1 cellular context compared by ENCODE assay signal in the genomic region with DNA sequence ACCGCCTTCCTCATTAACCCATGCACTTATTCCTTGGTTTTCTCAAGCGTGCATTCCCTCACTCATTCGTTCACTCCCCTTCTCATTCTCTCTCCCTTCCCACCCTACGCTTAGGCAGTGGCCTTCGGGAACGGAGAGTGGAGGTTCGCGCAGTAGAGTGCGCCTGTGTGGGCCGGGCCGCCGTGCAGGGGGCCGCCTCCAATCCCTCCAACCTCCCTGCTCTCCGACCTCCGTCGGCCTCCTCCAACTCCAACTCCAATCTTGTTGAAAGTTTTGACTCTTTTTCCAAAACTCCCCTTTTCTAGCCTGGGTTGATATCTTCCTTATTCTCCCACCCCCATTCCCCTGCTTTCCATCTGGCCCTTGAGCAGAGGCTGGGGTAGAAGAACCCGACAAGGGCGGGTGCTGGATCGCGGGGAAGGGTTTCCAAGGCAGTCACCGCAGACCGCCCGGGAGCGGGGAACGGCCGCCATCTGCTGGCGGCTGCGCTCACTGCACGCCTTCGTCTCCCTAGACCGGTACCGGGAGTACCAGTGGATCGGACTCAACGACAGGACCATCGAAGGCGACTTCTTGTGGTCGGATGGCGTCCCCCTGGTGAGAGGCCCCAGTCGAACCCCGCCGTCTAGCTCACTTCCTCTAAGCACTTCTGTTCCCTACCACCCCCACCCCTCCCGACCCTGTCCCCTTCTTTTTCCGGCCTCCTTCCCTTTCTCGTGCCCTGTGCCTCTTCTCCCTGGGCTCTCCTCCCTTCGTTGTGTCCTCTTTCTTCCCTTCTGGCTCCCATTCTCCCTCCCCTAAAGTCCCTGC.
TF ChIP-seq lines count a peak whose summit lies in the region.

No MANE protein-coding gene starts in this region.

TF ChIP-seq in K562, 482 proteins besides CTCF, POLR2A, EP300 and RAD21 (continues in another document):
- TF ChIP-seq, protein P1, sequence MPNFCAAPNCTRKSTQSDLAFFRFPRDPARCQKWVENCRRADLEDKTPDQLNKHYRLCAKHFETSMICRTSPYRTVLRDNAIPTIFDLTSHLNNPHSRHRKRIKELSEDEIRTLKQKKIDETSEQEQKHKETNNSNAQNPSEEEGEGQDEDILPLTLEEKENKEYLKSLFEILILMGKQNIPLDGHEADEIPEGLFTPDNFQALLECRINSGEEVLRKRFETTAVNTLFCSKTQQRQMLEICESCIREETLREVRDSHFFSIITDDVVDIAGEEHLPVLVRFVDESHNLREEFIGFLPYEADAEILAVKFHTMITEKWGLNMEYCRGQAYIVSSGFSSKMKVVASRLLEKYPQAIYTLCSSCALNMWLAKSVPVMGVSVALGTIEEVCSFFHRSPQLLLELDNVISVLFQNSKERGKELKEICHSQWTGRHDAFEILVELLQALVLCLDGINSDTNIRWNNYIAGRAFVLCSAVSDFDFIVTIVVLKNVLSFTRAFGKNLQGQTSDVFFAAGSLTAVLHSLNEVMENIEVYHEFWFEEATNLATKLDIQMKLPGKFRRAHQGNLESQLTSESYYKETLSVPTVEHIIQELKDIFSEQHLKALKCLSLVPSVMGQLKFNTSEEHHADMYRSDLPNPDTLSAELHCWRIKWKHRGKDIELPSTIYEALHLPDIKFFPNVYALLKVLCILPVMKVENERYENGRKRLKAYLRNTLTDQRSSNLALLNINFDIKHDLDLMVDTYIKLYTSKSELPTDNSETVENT (CRISPR knock-in tag; IDR thresholded peaks at IDR 0.05): no peak
- no peak for TF ChIP-seq SMARCA5 (IDR thresholded peaks at IDR 0.05)
- peak; percentile 20; the same call in 1 of the 2 replicates for TF ChIP-seq GABPB1 (CRISPR knock-in tag; IDR thresholded peaks at IDR 0.05)
- TF ChIP-seq RBFOX2 (IDR thresholded peaks at IDR 0.05; ENCODE audit: low read depth, low read length): peak; percentile 46; the same call in 1 of the 2 replicates
- no peak for TF ChIP-seq PHF20 (IDR thresholded peaks at IDR 0.05; ENCODE audit: partially characterized antibody)
- no peak for TF ChIP-seq KAT7 (CRISPR knock-in tag; IDR thresholded peaks at IDR 0.05; ENCODE audit: borderline replicate concordance)
- TF ChIP-seq FOXJ3 (CRISPR knock-in tag; IDR thresholded peaks at IDR 0.05): no peak
- TF ChIP-seq, protein P2, sequence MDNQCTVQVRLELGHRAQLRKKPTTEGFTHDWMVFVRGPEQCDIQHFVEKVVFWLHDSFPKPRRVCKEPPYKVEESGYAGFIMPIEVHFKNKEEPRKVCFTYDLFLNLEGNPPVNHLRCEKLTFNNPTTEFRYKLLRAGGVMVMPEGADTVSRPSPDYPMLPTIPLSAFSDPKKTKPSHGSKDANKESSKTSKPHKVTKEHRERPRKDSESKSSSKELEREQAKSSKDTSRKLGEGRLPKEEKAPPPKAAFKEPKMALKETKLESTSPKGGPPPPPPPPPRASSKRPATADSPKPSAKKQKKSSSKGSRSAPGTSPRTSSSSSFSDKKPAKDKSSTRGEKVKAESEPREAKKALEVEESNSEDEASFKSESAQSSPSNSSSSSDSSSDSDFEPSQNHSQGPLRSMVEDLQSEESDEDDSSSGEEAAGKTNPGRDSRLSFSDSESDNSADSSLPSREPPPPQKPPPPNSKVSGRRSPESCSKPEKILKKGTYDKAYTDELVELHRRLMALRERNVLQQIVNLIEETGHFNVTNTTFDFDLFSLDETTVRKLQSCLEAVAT (IDR thresholded peaks at IDR 0.05): 0 out of 4 replicates have a peak, but pooled peaks of 1 of the 2 experiments have one; percentile 18
- peak; percentile 74 for TF ChIP-seq ARHGAP35 (IDR thresholded peaks at IDR 0.05; ENCODE audit: partially characterized antibody)
- TF ChIP-seq, protein P3, sequence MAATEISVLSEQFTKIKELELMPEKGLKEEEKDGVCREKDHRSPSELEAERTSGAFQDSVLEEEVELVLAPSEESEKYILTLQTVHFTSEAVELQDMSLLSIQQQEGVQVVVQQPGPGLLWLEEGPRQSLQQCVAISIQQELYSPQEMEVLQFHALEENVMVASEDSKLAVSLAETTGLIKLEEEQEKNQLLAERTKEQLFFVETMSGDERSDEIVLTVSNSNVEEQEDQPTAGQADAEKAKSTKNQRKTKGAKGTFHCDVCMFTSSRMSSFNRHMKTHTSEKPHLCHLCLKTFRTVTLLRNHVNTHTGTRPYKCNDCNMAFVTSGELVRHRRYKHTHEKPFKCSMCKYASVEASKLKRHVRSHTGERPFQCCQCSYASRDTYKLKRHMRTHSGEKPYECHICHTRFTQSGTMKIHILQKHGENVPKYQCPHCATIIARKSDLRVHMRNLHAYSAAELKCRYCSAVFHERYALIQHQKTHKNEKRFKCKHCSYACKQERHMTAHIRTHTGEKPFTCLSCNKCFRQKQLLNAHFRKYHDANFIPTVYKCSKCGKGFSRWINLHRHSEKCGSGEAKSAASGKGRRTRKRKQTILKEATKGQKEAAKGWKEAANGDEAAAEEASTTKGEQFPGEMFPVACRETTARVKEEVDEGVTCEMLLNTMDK (IDR thresholded peaks at IDR 0.05; ENCODE audit: borderline replicate concordance, insufficient read depth, low read depth, low read length, poor library complexity, severe bottlenecking): peak; percentile 4
- no peak for TF ChIP-seq FIP1L1 (IDR thresholded peaks at IDR 0.05; ENCODE audit: low read depth, low read length, poor library complexity, severe bottlenecking)
- no peak for TF ChIP-seq NR4A1 (CRISPR knock-in tag; IDR thresholded peaks at IDR 0.05)
- no peak for TF ChIP-seq NR4A1 (tag; IDR thresholded peaks at IDR 0.05)
- TF ChIP-seq CHD1 (IDR thresholded peaks at IDR 0.05; ENCODE audit: low read length): no peak
- peak in 2 of 3 experiments; percentile 9 to 28 for TF ChIP-seq YY1 (IDR thresholded peaks at IDR 0.05; ENCODE audit: borderline replicate concordance in 1 of 3, control insufficient read depth in 1 of 3, extremely low read depth in 1 of 3, insufficient read depth in 3 of 3, insufficient read length in 1 of 3, insufficient replicate concordance in 2 of 3, low read depth in 1 of 3, low read length in 2 of 3)
- 0 out of 2 replicates have a peak, but pooled peaks have one; percentile 15 for TF ChIP-seq HLTF (IDR thresholded peaks at IDR 0.05)
- peak; percentile 42; the same call in 1 of the 2 replicates for TF ChIP-seq LARP7 (IDR thresholded peaks at IDR 0.05)
- TF ChIP-seq, protein P4, sequence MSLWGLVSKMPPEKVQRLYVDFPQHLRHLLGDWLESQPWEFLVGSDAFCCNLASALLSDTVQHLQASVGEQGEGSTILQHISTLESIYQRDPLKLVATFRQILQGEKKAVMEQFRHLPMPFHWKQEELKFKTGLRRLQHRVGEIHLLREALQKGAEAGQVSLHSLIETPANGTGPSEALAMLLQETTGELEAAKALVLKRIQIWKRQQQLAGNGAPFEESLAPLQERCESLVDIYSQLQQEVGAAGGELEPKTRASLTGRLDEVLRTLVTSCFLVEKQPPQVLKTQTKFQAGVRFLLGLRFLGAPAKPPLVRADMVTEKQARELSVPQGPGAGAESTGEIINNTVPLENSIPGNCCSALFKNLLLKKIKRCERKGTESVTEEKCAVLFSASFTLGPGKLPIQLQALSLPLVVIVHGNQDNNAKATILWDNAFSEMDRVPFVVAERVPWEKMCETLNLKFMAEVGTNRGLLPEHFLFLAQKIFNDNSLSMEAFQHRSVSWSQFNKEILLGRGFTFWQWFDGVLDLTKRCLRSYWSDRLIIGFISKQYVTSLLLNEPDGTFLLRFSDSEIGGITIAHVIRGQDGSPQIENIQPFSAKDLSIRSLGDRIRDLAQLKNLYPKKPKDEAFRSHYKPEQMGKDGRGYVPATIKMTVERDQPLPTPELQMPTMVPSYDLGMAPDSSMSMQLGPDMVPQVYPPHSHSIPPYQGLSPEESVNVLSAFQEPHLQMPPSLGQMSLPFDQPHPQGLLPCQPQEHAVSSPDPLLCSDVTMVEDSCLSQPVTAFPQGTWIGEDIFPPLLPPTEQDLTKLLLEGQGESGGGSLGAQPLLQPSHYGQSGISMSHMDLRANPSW (CRISPR knock-in tag; IDR thresholded peaks at IDR 0.05): 0 out of 2 replicates have a peak, but pooled peaks have one; percentile 72
- no peak; a peak in 1 of 3 replicates for TF ChIP-seq CBX3 (IDR thresholded peaks at IDR 0.05; ENCODE audit: borderline replicate concordance in 1 of 2, low read length in 2 of 2)
- TF ChIP-seq ILK (tag; IDR thresholded peaks at IDR 0.05; ENCODE audit: borderline replicate concordance, low read depth): no peak
- peak; percentile 33; the same call in 1 of the 2 replicates for TF ChIP-seq ZFX (CRISPR knock-in tag; IDR thresholded peaks at IDR 0.05)
- TF ChIP-seq, protein P5, sequence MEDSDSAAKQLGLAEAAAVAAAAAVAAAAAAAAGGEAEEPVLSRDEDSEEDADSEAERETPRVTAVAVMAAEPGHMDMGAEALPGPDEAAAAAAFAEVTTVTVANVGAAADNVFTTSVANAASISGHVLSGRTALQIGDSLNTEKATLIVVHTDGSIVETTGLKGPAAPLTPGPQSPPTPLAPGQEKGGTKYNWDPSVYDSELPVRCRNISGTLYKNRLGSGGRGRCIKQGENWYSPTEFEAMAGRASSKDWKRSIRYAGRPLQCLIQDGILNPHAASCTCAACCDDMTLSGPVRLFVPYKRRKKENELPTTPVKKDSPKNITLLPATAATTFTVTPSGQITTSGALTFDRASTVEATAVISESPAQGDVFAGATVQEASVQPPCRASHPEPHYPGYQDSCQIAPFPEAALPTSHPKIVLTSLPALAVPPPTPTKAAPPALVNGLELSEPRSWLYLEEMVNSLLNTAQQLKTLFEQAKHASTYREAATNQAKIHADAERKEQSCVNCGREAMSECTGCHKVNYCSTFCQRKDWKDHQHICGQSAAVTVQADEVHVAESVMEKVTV (CRISPR knock-in tag; IDR thresholded peaks at IDR 0.05): 0 out of 2 replicates have a peak, but pooled peaks have one; percentile 36
- 0 out of 2 replicates have a peak, but pooled peaks have one; percentile 23 for TF ChIP-seq KLF16 (IDR thresholded peaks at IDR 0.05)
- no peak for TF ChIP-seq ZNF699 (CRISPR knock-in tag; IDR thresholded peaks at IDR 0.05; ENCODE audit: insufficient replicate concordance)
- TF ChIP-seq ESRRA (IDR thresholded peaks at IDR 0.05; ENCODE audit: borderline replicate concordance, low read depth): peak; percentile 44; the same call in 1 of the 2 replicates
- TF ChIP-seq CREM (IDR thresholded peaks at IDR 0.05; ENCODE audit: low read depth): 0 out of 2 replicates have a peak, but pooled peaks have one; percentile 27
- TF ChIP-seq, protein P6, sequence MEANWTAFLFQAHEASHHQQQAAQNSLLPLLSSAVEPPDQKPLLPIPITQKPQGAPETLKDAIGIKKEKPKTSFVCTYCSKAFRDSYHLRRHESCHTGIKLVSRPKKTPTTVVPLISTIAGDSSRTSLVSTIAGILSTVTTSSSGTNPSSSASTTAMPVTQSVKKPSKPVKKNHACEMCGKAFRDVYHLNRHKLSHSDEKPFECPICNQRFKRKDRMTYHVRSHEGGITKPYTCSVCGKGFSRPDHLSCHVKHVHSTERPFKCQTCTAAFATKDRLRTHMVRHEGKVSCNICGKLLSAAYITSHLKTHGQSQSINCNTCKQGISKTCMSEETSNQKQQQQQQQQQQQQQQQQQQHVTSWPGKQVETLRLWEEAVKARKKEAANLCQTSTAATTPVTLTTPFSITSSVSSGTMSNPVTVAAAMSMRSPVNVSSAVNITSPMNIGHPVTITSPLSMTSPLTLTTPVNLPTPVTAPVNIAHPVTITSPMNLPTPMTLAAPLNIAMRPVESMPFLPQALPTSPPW (CRISPR knock-in tag; IDR thresholded peaks at IDR 0.05): 0 out of 2 replicates have a peak, but pooled peaks have one; percentile 23
- TF ChIP-seq, protein P7, sequence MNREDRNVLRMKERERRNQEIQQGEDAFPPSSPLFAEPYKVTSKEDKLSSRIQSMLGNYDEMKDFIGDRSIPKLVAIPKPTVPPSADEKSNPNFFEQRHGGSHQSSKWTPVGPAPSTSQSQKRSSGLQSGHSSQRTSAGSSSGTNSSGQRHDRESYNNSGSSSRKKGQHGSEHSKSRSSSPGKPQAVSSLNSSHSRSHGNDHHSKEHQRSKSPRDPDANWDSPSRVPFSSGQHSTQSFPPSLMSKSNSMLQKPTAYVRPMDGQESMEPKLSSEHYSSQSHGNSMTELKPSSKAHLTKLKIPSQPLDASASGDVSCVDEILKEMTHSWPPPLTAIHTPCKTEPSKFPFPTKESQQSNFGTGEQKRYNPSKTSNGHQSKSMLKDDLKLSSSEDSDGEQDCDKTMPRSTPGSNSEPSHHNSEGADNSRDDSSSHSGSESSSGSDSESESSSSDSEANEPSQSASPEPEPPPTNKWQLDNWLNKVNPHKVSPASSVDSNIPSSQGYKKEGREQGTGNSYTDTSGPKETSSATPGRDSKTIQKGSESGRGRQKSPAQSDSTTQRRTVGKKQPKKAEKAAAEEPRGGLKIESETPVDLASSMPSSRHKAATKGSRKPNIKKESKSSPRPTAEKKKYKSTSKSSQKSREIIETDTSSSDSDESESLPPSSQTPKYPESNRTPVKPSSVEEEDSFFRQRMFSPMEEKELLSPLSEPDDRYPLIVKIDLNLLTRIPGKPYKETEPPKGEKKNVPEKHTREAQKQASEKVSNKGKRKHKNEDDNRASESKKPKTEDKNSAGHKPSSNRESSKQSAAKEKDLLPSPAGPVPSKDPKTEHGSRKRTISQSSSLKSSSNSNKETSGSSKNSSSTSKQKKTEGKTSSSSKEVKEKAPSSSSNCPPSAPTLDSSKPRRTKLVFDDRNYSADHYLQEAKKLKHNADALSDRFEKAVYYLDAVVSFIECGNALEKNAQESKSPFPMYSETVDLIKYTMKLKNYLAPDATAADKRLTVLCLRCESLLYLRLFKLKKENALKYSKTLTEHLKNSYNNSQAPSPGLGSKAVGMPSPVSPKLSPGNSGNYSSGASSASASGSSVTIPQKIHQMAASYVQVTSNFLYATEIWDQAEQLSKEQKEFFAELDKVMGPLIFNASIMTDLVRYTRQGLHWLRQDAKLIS (CRISPR knock-in tag; IDR thresholded peaks at IDR 0.05): 0 out of 2 replicates have a peak, but pooled peaks have one; percentile 75
- peak; percentile 82; the same call in 1 of the 2 replicates for TF ChIP-seq XRCC5 (IDR thresholded peaks at IDR 0.05; ENCODE audit: low read depth, low read length)
- peak; percentile 72; the same call in 1 of the 2 replicates for TF ChIP-seq RB1 (IDR thresholded peaks at IDR 0.05; ENCODE audit: low read depth)
- TF ChIP-seq HDAC1 (IDR thresholded peaks at IDR 0.05): peak in 1 of 2 experiments; percentile 54; a peak in 1 of 4 replicates
- no peak for TF ChIP-seq NFXL1 (CRISPR knock-in tag; IDR thresholded peaks at IDR 0.05)
- no peak for TF ChIP-seq RFX5 (IDR thresholded peaks at IDR 0.05; ENCODE audit: low read depth, low read length)
- TF ChIP-seq, protein P8, sequence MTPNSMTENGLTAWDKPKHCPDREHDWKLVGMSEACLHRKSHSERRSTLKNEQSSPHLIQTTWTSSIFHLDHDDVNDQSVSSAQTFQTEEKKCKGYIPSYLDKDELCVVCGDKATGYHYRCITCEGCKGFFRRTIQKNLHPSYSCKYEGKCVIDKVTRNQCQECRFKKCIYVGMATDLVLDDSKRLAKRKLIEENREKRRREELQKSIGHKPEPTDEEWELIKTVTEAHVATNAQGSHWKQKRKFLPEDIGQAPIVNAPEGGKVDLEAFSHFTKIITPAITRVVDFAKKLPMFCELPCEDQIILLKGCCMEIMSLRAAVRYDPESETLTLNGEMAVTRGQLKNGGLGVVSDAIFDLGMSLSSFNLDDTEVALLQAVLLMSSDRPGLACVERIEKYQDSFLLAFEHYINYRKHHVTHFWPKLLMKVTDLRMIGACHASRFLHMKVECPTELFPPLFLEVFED (CRISPR knock-in tag; conservative IDR thresholded peaks at IDR 0.05): peak; percentile 82; the same call in 1 of the 2 replicates
- TF ChIP-seq TOE1 (IDR thresholded peaks at IDR 0.05; ENCODE audit: borderline replicate concordance): peak; percentile 35; the same call in 1 of the 2 replicates
- no peak for TF ChIP-seq TOE1 (CRISPR knock-in tag; IDR thresholded peaks at IDR 0.05; ENCODE audit: borderline replicate concordance, low read depth)
- no peak for TF ChIP-seq CBX8 (IDR thresholded peaks at IDR 0.05; ENCODE audit: borderline replicate concordance, extremely low read depth, low read depth, low read length, poor library complexity, severe bottlenecking)
- TF ChIP-seq STAG1 (CRISPR knock-in tag; IDR thresholded peaks at IDR 0.05; ENCODE audit: borderline replicate concordance): peak; percentile 62; the same call in 1 of the 2 replicates
- peak; percentile 7 for TF ChIP-seq RBBP5 (IDR thresholded peaks at IDR 0.05; ENCODE audit: borderline replicate concordance, insufficient read depth, low read length, poor library complexity, severe bottlenecking)
